8 cellular contexts compared by ENCODE assay signal in genomic region chr17:56978441-56979090, GRCh38. TPM values are rescaled to one million over a fixed set of nuclear protein-coding genes. Genes with fewer than 3 reads are reported as not detected.
A peak's percentile ranks its signal among the peaks of the same experiment; 100 is the strongest.
DNase-seq lines count a peak whose midpoint lies in the region; ATAC-seq and TF ChIP-seq lines count a peak whose summit lies in the region.

No MANE protein-coding gene starts in this region.

- peak; percentile 57 for ATAC-seq in GM19351 (IDR thresholded peaks at IDR 0.05; ENCODE audit: unreplicated experiment)
- ATAC-seq in body of pancreas: no peak
- no peak for ATAC-seq in HG02588 (IDR thresholded peaks at IDR 0.05; ENCODE audit: unreplicated experiment)
- no peak for ATAC-seq in HG03342 (IDR thresholded peaks at IDR 0.05; ENCODE audit: unreplicated experiment)

- H3K9me3 ChIP-seq in MG63: no peaks in the 10 kb centered on the region
- H3K9me3 ChIP-seq in body of pancreas: no peaks in the 10 kb centered on the region

- intact Hi-C loops in body of pancreas (cut with DNase I): no loop called here

- H3K27ac ChIP-seq in body of pancreas (peak overlapping the region in 3 of 4 donors; percentile 32 to 75 (median 45)), substantia nigra (ENCODE audit: low read depth, low read length, poor library complexity, severe bottlenecking) (peak overlapping the region; percentile 35)

- H3K27me3 ChIP-seq in MG63 (peaks cover 11% of the 10 kb centered on the region; the same call in 1 of the 2 replicates), body of pancreas (no peaks in the 10 kb centered on the region)

- no peak for TF ChIP-seq POLR2A in body of pancreas (IDR thresholded peaks at IDR 0.05)

- peaks cover 16% of the 10 kb centered on the region for H3K4me1 ChIP-seq in body of pancreas

- TF ChIP-seq CTCF in AG10803 (conservative IDR thresholded peaks at IDR 0.05; ENCODE audit: low read length): no peak
- TF ChIP-seq CTCF in body of pancreas (IDR thresholded peaks at IDR 0.05): no peak

- no peak for DNase-seq in AG10803 (ENCODE audit: low read depth)
- DNase-seq in MG63: no peak
- DNase-seq in body of pancreas: no peak
- peak; percentile 53 for DNase-seq in inferior parietal cortex (ENCODE audit: extremely low spot score)
- DNase-seq in substantia nigra (lab: John Stamatoyannopoulos, UW): peak in 3 of 49 donors; percentile 6 to 36 (median 9)

- 9 to 10% methylated on average over 11 of the region's 11 CpGs for WGBS in body of pancreas, 2 donors

- H3K4me3 ChIP-seq in AG10803 (ENCODE audit: low read length): peak overlapping the region; percentile 84
- H3K4me3 ChIP-seq in MG63: peak overlapping the region; percentile 57
- peak overlapping the region; percentile 18 to 57 for H3K4me3 ChIP-seq in body of pancreas

- H3K36me3 ChIP-seq in MG63: no peaks in the 10 kb centered on the region
- no peaks in the 10 kb centered on the region for H3K36me3 ChIP-seq in body of pancreas (replicated peaks in 1 of 2; ENCODE audit: insufficient read depth in 1 of 2, low read depth in 2 of 2)

RNA-seq across cellular contexts. Expression of gene SCPEP1, which starts 0.6 kb away (rescaled TPM):
- 55.6 and 96.0 TPM in 2 replicates for total RNA-seq in MG63 (2014; rRNA removed; shearing (Covaris generic); ENCODE audit: low replicate concordance)
- 10 to 100 TPM; 27.0 to 57.7 TPM for total RNA-seq in body of pancreas

RNA-seq across cellular contexts. Expression of gene COIL, which starts 17.7 kb away (rescaled TPM):
- 14.2 and 19.3 TPM in 2 replicates for total RNA-seq in MG63 (2014; rRNA removed; shearing (Covaris generic); ENCODE audit: low replicate concordance)
- 1 to 10 TPM; 4.6 to 7.8 TPM for total RNA-seq in body of pancreas
